Comparison of ENCODE assay signal across 17 cellular contexts in the genomic region with DNA sequence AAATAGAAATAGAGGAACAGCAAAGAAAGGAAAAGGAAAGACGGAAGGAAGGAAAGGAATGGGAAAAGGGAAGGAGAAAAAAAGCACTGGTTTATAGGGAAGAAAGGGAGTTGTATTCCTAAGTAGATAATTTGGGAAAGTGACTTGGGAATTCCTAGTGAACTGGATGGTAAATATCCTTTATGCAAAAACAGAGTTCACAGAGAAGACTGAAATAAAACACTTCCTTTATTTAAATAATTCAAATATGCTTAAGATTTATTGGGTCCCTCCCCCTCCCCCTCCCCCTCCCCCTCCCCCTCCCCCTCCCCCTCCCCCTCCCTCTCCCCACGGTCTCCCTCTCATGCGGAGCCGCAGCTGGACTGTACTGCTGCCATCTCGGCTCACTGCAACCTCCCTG.
"Had no signal": no experiment of that assay in that cellular context is flagged by ENCODE, and none has a peak within 500 bp of the region (broad histone marks: within the 10 kb centered on the region; RNA-seq: fewer than 3 reads in every experiment).

No MANE protein-coding gene starts in this region.

- H3K27ac Mint-ChIP-seq: activated CD4-positive, alpha-beta T cell treated with anti-CD3 and anti-CD28 coated beads, Interleukin-2, amount 10 ng/mL, durations not matched to agents 24 days and 14 days; activated T-cell treated with anti-CD3 and anti-CD28 coated beads, Interleukin-2, amount 50 U/mL, for 72 hours; nephron had no signal

- H3K9me3 Mint-ChIP-seq: activated CD4-positive, alpha-beta T cell treated with anti-CD3 and anti-CD28 coated beads, Interleukin-2, amount 10 ng/mL, durations not matched to agents 24 days and 14 days; activated naive CD4-positive, alpha-beta T cell treated with anti-CD3 and anti-CD28 coated beads, Interleukin-2, amount 50 U/mL, for 72 hours; activated T-cell treated with anti-CD3 and anti-CD28 coated beads, Interleukin-2, amount 50 U/mL, for 72 hours had no signal

- H3K27me3 Mint-ChIP-seq: activated CD4-positive, alpha-beta T cell treated with anti-CD3 and anti-CD28 coated beads, Interleukin-2, amount 10 ng/mL, durations not matched to agents 24 days and 14 days had no signal

- H3K4me1 ChIP-seq: stomach had no signal

- H3K27ac ChIP-seq: right atrium auricular region, stomach had no signal

- H3K4me3 ChIP-seq: lung, right atrium auricular region, stomach had no signal

- DNase-seq: activated CD4-positive, alpha-beta T cell treated with anti-CD3 and anti-CD28 coated beads, Interleukin-2, amount 10 ng/mL, durations not matched to agents 24 days and 14 days; activated CD4-positive, CD25-positive, alpha-beta regulatory T cell; activated effector memory CD4-positive, alpha-beta T cell treated with anti-CD3 and anti-CD28 coated beads, Interleukin-2, amount 50 U/mL, for 16 hours; activated T-cell treated with anti-CD3 and anti-CD28 coated beads, Interleukin-2, amount 50 U/mL, for 72 hours; amygdala; caudate nucleus; erythroblast; foreskin melanocyte; occipital lobe; stimulated activated CD4-positive, alpha-beta T cell treated with anti-CD3 and anti-CD28 coated beads, Interleukin-2, amount 100 ng/mL, for 24 hours; stomach; T-helper 9 cell; trophoblast cell had no signal

- H3K4me1 Mint-ChIP-seq: activated CD4-positive, alpha-beta T cell treated with anti-CD3 and anti-CD28 coated beads, Interleukin-2, amount 10 ng/mL, durations not matched to agents 24 days and 14 days had no signal

- ATAC-seq: activated naive CD4-positive, alpha-beta T cell treated with anti-CD3 and anti-CD28 coated beads, Interleukin-2, amount 50 U/mL, for 72 hours; activated T-cell treated with anti-CD3 and anti-CD28 coated beads, Interleukin-2, amount 50 U/mL, for 72 hours had no signal

- H3K27me3 ChIP-seq: right atrium auricular region, stomach had no signal

- H3K9me3 ChIP-seq: right atrium auricular region, stomach had no signal

- H3K4me3 Mint-ChIP-seq: activated CD4-positive, alpha-beta T cell treated with anti-CD3 and anti-CD28 coated beads, Interleukin-2, amount 10 ng/mL, durations not matched to agents 24 days and 14 days; activated T-cell treated with anti-CD3 and anti-CD28 coated beads, Interleukin-2, amount 50 U/mL, for 72 hours; nephron had no signal
